ENCODE assay signal across 1 cellular context in genomic region chr2:8197101-8197500, GRCh38.
TF ChIP-seq lines count a peak whose summit lies in the region.

No MANE protein-coding gene starts in this region.

TF ChIP-seq in HepG2, 621 proteins besides CTCF, POLR2A, EP300 and RAD21:
- TF ChIP-seq ATF7 (IDR thresholded peaks at IDR 0.05) = peak; percentile 87
- TF ChIP-seq ATF7 (CRISPR knock-in tag; IDR thresholded peaks at IDR 0.05) = no peak
- TF ChIP-seq ZNF710 (CRISPR knock-in tag; IDR thresholded peaks at IDR 0.05; ENCODE audit: borderline replicate concordance) = no peak
- peak; percentile 57; the same call in 1 of the 2 replicates for TF ChIP-seq CREB1 (IDR thresholded peaks at IDR 0.05)
- no peak for TF ChIP-seq CREB1 (CRISPR knock-in tag; IDR thresholded peaks at IDR 0.05)
- TF ChIP-seq NRL (CRISPR knock-in tag; IDR thresholded peaks at IDR 0.05; ENCODE audit: borderline replicate concordance) = no peak
TF ChIP-seq in HepG2: peak in this region for 2.
